Comparison of ENCODE assay signal across 15 cellular contexts in genomic region chr4:107800058-107800457, GRCh38. TPM values are rescaled to one million over a fixed set of nuclear protein-coding genes. Genes with fewer than 3 reads are reported as not detected.
DNase-seq lines count a peak whose midpoint lies in the region; ATAC-seq, FAIRE-seq and TF ChIP-seq lines count a peak whose summit lies in the region.
"Had no signal": no experiment of that assay in that cellular context is flagged by ENCODE, and none has a peak within 500 bp of the region (broad histone marks: within the 10 kb centered on the region; RNA-seq: fewer than 3 reads in every experiment).

No MANE protein-coding gene starts in this region.

- no peak overlapping the region for H2AFZ ChIP-seq in OCI-LY3 (ENCODE audit: low read depth, low read length)
- H2AFZ ChIP-seq in HepG2 (ENCODE audit: low read length): peak overlapping the region; percentile 57

- H3K9me3 ChIP-seq in OCI-LY3 (ENCODE audit: insufficient read depth, low read length) (no peaks in the 10 kb centered on the region), HepG2 (ENCODE audit: low read length) (no peaks in the 10 kb centered on the region), subcutaneous abdominal adipose tissue (ENCODE audit: control insufficient read depth in 5 of 5, low read length in 5 of 5) (no peaks in the 10 kb centered on the region)
- H3K9me3 ChIP-seq: ascending aorta, stomach had no signal

- intact Hi-C loops in HepG2 (cut with micrococcal nuclease; ENCODE audit: unreplicated experiment): no loop called here

- no peak for FAIRE-seq in HepG2 (lab: Jason Lieb, UNC)

- POLR2A ChIA-PET in HepG2 (lab: Yijun Ruan, JAX): no interaction called here

- H3K4me3 ChIP-seq in OCI-LY3 (ENCODE audit: low read length) (no peak overlapping the region), HepG2 (replicated peaks in 1 of 3; ENCODE audit: insufficient read depth in 1 of 3, low read depth in 2 of 3, low read length in 3 of 3) (no peak overlapping the region), subcutaneous abdominal adipose tissue (ENCODE audit: low read depth in 1 of 5, low read length in 5 of 5) (peak overlapping the region; percentile 46 to 56 (median 54))
- H3K4me3 ChIP-seq: ascending aorta had no signal

- no peaks in the 10 kb centered on the region for H3K36me3 ChIP-seq in OCI-LY3 (replicated peaks; ENCODE audit: low read depth, low read length)
- H3K36me3 ChIP-seq in HepG2 (replicated peaks in 1 of 2; ENCODE audit: control insufficient read depth in 1 of 2, insufficient read depth in 2 of 2, low read length in 2 of 2): no peaks in the 10 kb centered on the region
- no peaks in the 10 kb centered on the region for H3K36me3 ChIP-seq in subcutaneous abdominal adipose tissue (ENCODE audit: control insufficient read depth in 5 of 5, insufficient read depth in 5 of 5, low read length in 5 of 5)
- H3K36me3 ChIP-seq: ascending aorta, stomach had no signal

- H3K79me2 ChIP-seq in OCI-LY3 (ENCODE audit: low read length): no peaks in the 10 kb centered on the region
- no peaks in the 10 kb centered on the region for H3K79me2 ChIP-seq in HepG2 (ENCODE audit: insufficient read depth, low read length)

- no peak for TF ChIP-seq POLR2A in HepG2 (IDR thresholded peaks at IDR 0.05; ENCODE audit: insufficient read depth in 1 of 2, low read depth in 2 of 2, low read length in 2 of 2)

- TF ChIP-seq CTCF in OCI-LY3 (IDR thresholded peaks at IDR 0.05; ENCODE audit: low read depth, low read length) (no peak), HepG2 (CRISPR knock-in tag; IDR thresholded peaks at IDR 0.05) (no peak)

- H4K20me1 ChIP-seq in OCI-LY3 (ENCODE audit: insufficient read depth, low read length): no peaks in the 10 kb centered on the region
- no peaks in the 10 kb centered on the region for H4K20me1 ChIP-seq in HepG2 (ENCODE audit: insufficient read depth, low read length)

- no peaks in the 10 kb centered on the region for H3K27me3 ChIP-seq in OCI-LY3 (ENCODE audit: low read depth, low read length)
- no peaks in the 10 kb centered on the region for H3K27me3 ChIP-seq in HepG2 (ENCODE audit: control insufficient read depth in 1 of 2, insufficient read depth in 2 of 2, low read length in 2 of 2)
- H3K27me3 ChIP-seq in subcutaneous abdominal adipose tissue (ENCODE audit: control insufficient read depth in 5 of 5, insufficient read depth in 4 of 5, low read length in 5 of 5): no peaks in the 10 kb centered on the region
- H3K27me3 ChIP-seq: ascending aorta, stomach had no signal

- TF ChIP-seq EP300 in HepG2 (IDR thresholded peaks at IDR 0.05; ENCODE audit: low read depth in 2 of 2, low read length in 2 of 2) (no peak), HepG2 (CRISPR knock-in tag; IDR thresholded peaks at IDR 0.05; ENCODE audit: borderline replicate concordance) (no peak)

- H3K4me2 ChIP-seq in OCI-LY3 (ENCODE audit: low read length) (0 out of 2 replicates have a peak overlapping the region, but pooled peaks have one; percentile 11), HepG2 (ENCODE audit: low read depth, low read length) (peak overlapping the region; percentile 37; the same call in 1 of the 2 replicates)

- H3K9ac ChIP-seq in OCI-LY3 (ENCODE audit: low read length) (no peak overlapping the region), HepG2 (ENCODE audit: insufficient read depth, low read depth, low read length) (no peak overlapping the region), subcutaneous abdominal adipose tissue (ENCODE audit: low read length in 5 of 5) (peak overlapping the region in 1 of 5 donors; percentile 25)

- DNase-seq in dermis blood vessel endothelial cell (peak; percentile 37), HepG2 (ENCODE audit: low spot score) (no peak), NCI-H226 (no peak), occipital lobe (lab: John Stamatoyannopoulos, UW) (no peak), A172 (ENCODE audit: low spot score) (no peak)
- DNase-seq in central memory CD4-positive, alpha-beta T cell: no peak
- DNase-seq: activated gamma-delta T cell; NCI-H2171; stimulated activated CD4-positive, alpha-beta T cell treated with anti-CD3 and anti-CD28 coated beads, Interleukin-12 subunit alpha, Interleukin-12 subunit beta, amount 100 ng/mL, for 4 hours; stomach had no signal

- in situ Hi-C loops in HepG2 (cut with HindIII; ENCODE audit: extremely low pct_ligation_motif_present, low pct_unique_long_range_greater_than_20kb): no loop called here

- CTCF ChIA-PET in HepG2 (lab: Yijun Ruan, JAX; ENCODE audit: low intra/inter-chr PET ratio, low total read pairs): no interaction called here

- 20% methylated on average over 4 of the region's 5 CpGs for WGBS in HepG2 (ENCODE audit: low lambda C conversion rate)

- no peak for TF ChIP-seq RAD21 in HepG2 (CRISPR knock-in tag; IDR thresholded peaks at IDR 0.05)

- no TSS peak for BruUV-seq in HepG2 (replicated peaks; lab: Mats Ljungman, UMichigan)

- ATAC-seq in HepG2: peak; percentile 67; the same call in 2 of the 3 replicates
- ATAC-seq: SK-N-SH treated with all-trans-retinoic acid at 6 μM for 48 hours, WTC11 had no signal

- no peaks in the 10 kb centered on the region for H3K4me1 ChIP-seq in OCI-LY3 (ENCODE audit: low read length)
- no peaks in the 10 kb centered on the region for H3K4me1 ChIP-seq in HepG2 (ENCODE audit: insufficient read depth, low read length)
- peaks cover 0 to 6% (median 0%) of the 10 kb centered on the region in 5 donors for H3K4me1 ChIP-seq in subcutaneous abdominal adipose tissue (ENCODE audit: control insufficient read depth in 5 of 5, insufficient read depth in 5 of 5, low read length in 5 of 5)
- H3K4me1 ChIP-seq: ascending aorta had no signal

- H3K27ac ChIP-seq in OCI-LY3 (ENCODE audit: low read length): no peak overlapping the region
- no peak overlapping the region for H3K27ac ChIP-seq in HepG2 (ENCODE audit: extremely low read length, insufficient read depth, low read length)
- H3K27ac ChIP-seq in subcutaneous abdominal adipose tissue (ENCODE audit: low read depth, low read length): no peak overlapping the region
- H3K27ac ChIP-seq: ascending aorta had no signal

TF ChIP-seq in HepG2, 621 proteins besides CTCF, POLR2A, EP300 and RAD21 (continues in another document):
- no peak for TF ChIP-seq HMG20A (CRISPR knock-in tag; IDR thresholded peaks at IDR 0.05; ENCODE audit: borderline replicate concordance)
- TF ChIP-seq SNAPC4 (CRISPR knock-in tag; IDR thresholded peaks at IDR 0.05): no peak

RNA-seq across cellular contexts. Expression of gene SGMS2, which starts 24.7 kb away (rescaled TPM):
- total RNA-seq in dermis blood vessel endothelial cell: 66.9 and 106 TPM in 2 replicates
- 1.2 and 1.3 TPM in 2 replicates for total RNA-seq in HepG2 (2016; rRNA removed; fragmentation: Illumina TruSeq; extraction: Trizol)
- total RNA-seq in HepG2 (2016; cell fraction: cytosol; rRNA removed; fragmentation: Illumina TruSeq; extraction: Trizol; ENCODE audit: low read depth): 0.51 and 0.62 TPM in 2 replicates
- total RNA-seq in HepG2 (2016; cell fraction: insoluble cytoplasmic fraction; rRNA removed; fragmentation: Illumina TruSeq; extraction: Trizol): 1.4 TPM in 2 replicates
- total RNA-seq in HepG2 (2016; cell fraction: membrane; rRNA removed; fragmentation: Illumina TruSeq; extraction: Trizol): 0.72 and 0.99 TPM in 2 replicates
- 1.2 and 1.7 TPM in 2 replicates for total RNA-seq in HepG2 (2016; cell fraction: nucleus; rRNA removed; fragmentation: Illumina TruSeq; extraction: Trizol)
- 1.7 and 2.0 TPM in 2 replicates for polyA plus RNA-seq in HepG2 (2011; rRNA removed)
- 2.0 and 2.5 TPM in 2 replicates for polyA plus RNA-seq in HepG2 (2011; cell fraction: cytosol; rRNA removed)
- polyA plus RNA-seq in HepG2 (2011; cell fraction: nucleus; rRNA removed): 1.00 and 1.9 TPM in 2 replicates
- 0.93 TPM in 2 replicates for polyA plus RNA-seq in HepG2 (2012)
- 0.08 and 0.22 TPM in 2 replicates for polyA plus RNA-seq in HepG2 (2016; cell fraction: cytosol; fragmentation: Illumina TruSeq; extraction: Trizol; ENCODE audit: low read depth)
- polyA plus RNA-seq in HepG2 (2016; cell fraction: insoluble cytoplasmic fraction; fragmentation: Illumina TruSeq; extraction: Trizol; ENCODE audit: low read depth): 0.44 and 0.46 TPM in 2 replicates
- 0.29 and 0.37 TPM in 2 replicates for polyA plus RNA-seq in HepG2 (2016; cell fraction: membrane; fragmentation: Illumina TruSeq; extraction: Trizol; ENCODE audit: low read depth)
- polyA plus RNA-seq in HepG2 (2016; cell fraction: nucleus; fragmentation: Illumina TruSeq; extraction: Trizol; ENCODE audit: insufficient read depth, low read depth): 0.57 and 0.93 TPM in 2 replicates
- polyA minus RNA-seq in HepG2 (2011; rRNA and poly(A)+ RNA removed; ENCODE audit: low replicate concordance): 9.5 and 44.2 TPM in 2 replicates
- polyA minus RNA-seq in HepG2 (2011; cell fraction: cytosol; rRNA and poly(A)+ RNA removed): 1.8 and 3.6 TPM in 2 replicates
- 5.3 and 7.5 TPM in 2 replicates for polyA minus RNA-seq in HepG2 (2011; cell fraction: nucleus; rRNA and poly(A)+ RNA removed)
- total RNA-seq in occipital lobe: 0.94 TPM
- total RNA-seq in A172 (2014; rRNA removed; shearing (Covaris generic)): 29.4 and 50.3 TPM in 2 replicates

Comparison
In these comparisons a context has a peak if more than half of its experiments do, and no peak if none do; other contexts are left out.
1. H3K4me3 ChIP-seq: peak in subcutaneous abdominal adipose tissue (5 of 5); none in OCI-LY3 (single experiment) and HepG2 (0 of 3).
2. RNA of gene SGMS2, which starts 24.7 kb away (total RNA-seq): 66.9 to 106 TPM in dermis blood vessel endothelial cell and 29.4 to 50.3 TPM in A172; 0.51 to 1.7 TPM in HepG2 and 0.94 TPM in occipital lobe (single experiment); every median in the first group is over 10 times any median in the second.